Comparison of ENCODE assay signal across 18 cellular contexts in genomic region chr2:38095655-38095995, GRCh38. TPM values are rescaled to one million over a fixed set of nuclear protein-coding genes. Genes with fewer than 3 reads are reported as not detected.
DNase-seq lines count a peak whose midpoint lies in the region; FAIRE-seq and TF ChIP-seq lines count a peak whose summit lies in the region.
"Had no signal": no experiment of that assay in that cellular context is flagged by ENCODE, and none has a peak within 500 bp of the region (broad histone marks: within the 10 kb centered on the region; RNA-seq: fewer than 3 reads in every experiment).

No MANE protein-coding gene starts in this region.

- H3K27me3 Mint-ChIP-seq in HFFc6 (ENCODE audit: insufficient read depth), result peaks cover 54% of the 10 kb centered on the region

- H3K27ac ChIP-seq in RWPE1 (peak overlapping the region; percentile 90), esophagus squamous epithelium (peak overlapping the region; percentile 32 to 84 (median 72)), spleen (peak overlapping the region in 5 of 8 donors; percentile 27 to 69 (median 50))
- H3K27ac ChIP-seq: 22Rv1, right lobe of liver had no signal

- H3K4me3 ChIP-seq in esophagus squamous epithelium, result no peak overlapping the region
- H3K4me3 ChIP-seq in spleen, result peak overlapping the region in 1 of 8 donors; percentile 5
- H3K4me3 ChIP-seq: MG63, right lobe of liver had no signal

- POLR2A ChIA-PET in RWPE1 (lab: Yijun Ruan, JAX; ENCODE audit: low non-redundant PET), result interaction anchor here (1.8 kb wide), 1 partner anchor 19 kb away, joined by 7 read pairs; the partner anchor contains the start of gene CYP1B1

- H3K9me3 ChIP-seq in esophagus squamous epithelium (no peaks in the 10 kb centered on the region), spleen (no peaks in the 10 kb centered on the region)
- H3K9me3 ChIP-seq: MG63, right lobe of liver had no signal

- no peak overlapping the region for H3K27ac Mint-ChIP-seq in HFFc6
- H3K27ac Mint-ChIP-seq: activated T-cell treated with anti-CD3 and anti-CD28 coated beads, Interleukin-2, amount 50 U/mL, for 72 hours; CD4-positive, alpha-beta memory T cell had no signal

- H3K36me3 Mint-ChIP-seq in HFFc6 (ENCODE audit: low read depth), result no peaks in the 10 kb centered on the region
- H3K36me3 Mint-ChIP-seq: CD4-positive, alpha-beta memory T cell had no signal

- intact Hi-C loops in esophagus squamous epithelium (cut with DNase I) (no loop called here), spleen (cut with DNase I; ENCODE audit: low total_unique reads) (no loop called here)

- H3K36me3 ChIP-seq in esophagus squamous epithelium, result no peaks in the 10 kb centered on the region
- H3K36me3 ChIP-seq in spleen, result no peaks in the 10 kb centered on the region
- H3K36me3 ChIP-seq: MG63, right lobe of liver had no signal

- TF ChIP-seq POLR2A in esophagus squamous epithelium (IDR thresholded peaks at IDR 0.05), result no peak
- no peak for TF ChIP-seq POLR2A in spleen (IDR thresholded peaks at IDR 0.05)
- TF ChIP-seq POLR2A in GM12891 (IDR thresholded peaks at IDR 0.05; ENCODE audit: low read depth, low read length), result no peak

- H3K27me3 ChIP-seq in esophagus squamous epithelium, result peaks cover 0 to 10% (median 0%) of the 10 kb centered on the region in 4 donors
- peaks cover 0 to 58% (median 3%) of the 10 kb centered on the region in 7 donors for H3K27me3 ChIP-seq in spleen (replicated peaks in 1 of 7)
- H3K27me3 ChIP-seq: MG63, right lobe of liver had no signal

- no peak overlapping the region for H3K4me3 Mint-ChIP-seq in HFFc6
- H3K4me3 Mint-ChIP-seq: CD4-positive, alpha-beta memory T cell had no signal

- H3K4me1 ChIP-seq in esophagus squamous epithelium, result peaks cover 31 to 83% (median 70%) of the 10 kb centered on the region in 3 donors
- peaks cover 16 to 62% (median 33%) of the 10 kb centered on the region in 6 donors for H3K4me1 ChIP-seq in spleen

- no peak for TF ChIP-seq CTCF in RWPE1 (conservative IDR thresholded peaks at IDR 0.05; ENCODE audit: low read depth)
- TF ChIP-seq CTCF in esophagus squamous epithelium (IDR thresholded peaks at IDR 0.05), result no peak
- TF ChIP-seq CTCF in spleen (IDR thresholded peaks at IDR 0.05 in 8 of 11, conservative IDR thresholded peaks at IDR 0.05 in 3 of 11), result no peak
- no peak for TF ChIP-seq CTCF in HFFc6 (IDR thresholded peaks at IDR 0.05)

- FAIRE-seq in GM12891 (lab: Jason Lieb, UNC), result no peak

- CTCF ChIA-PET in RWPE1 (lab: Yijun Ruan, JAX), result interaction anchor here (1.0 to 1.5 kb wide), 2 partner anchors 19 to 20 kb away, joined by 6 to 8 read pairs; partner anchors contain the start of gene CYP1B1

- DNase-seq in DMS 273 (lab: John Stamatoyannopoulos, UW; ENCODE audit: unreplicated experiment) (peak; percentile 26), DMS 273 treated with DMSO at 0.1 percent for 48 hours (lab: John Stamatoyannopoulos, UW) (no peak), RWPE1 (ENCODE audit: low spot score) (no peak), esophagus squamous epithelium (lab: John Stamatoyannopoulos, UW) (no peak), spleen (no peak), HFFc6 (no peak), NCI-H2107 (lab: John Stamatoyannopoulos, UW) (no peak), GM12891 (ENCODE audit: insufficient read length, low spot score) (no peak)
- DNase-seq: activated CD4-positive, alpha-beta T cell treated with anti-CD3 and anti-CD28 coated beads for 48 hours; activated T-cell treated with anti-CD3 and anti-CD28 coated beads, Interleukin-2, amount 50 U/mL, for 72 hours; CD4-positive, alpha-beta memory T cell; HCEC 1CT; naive thymus-derived CD4-positive, alpha-beta T cell; NCI-H2081 treated with DMSO at 0.1 percent for 48 hours; right lobe of liver had no signal

- no peaks in the 10 kb centered on the region for H3K9me3 Mint-ChIP-seq in HFFc6
- H3K9me3 Mint-ChIP-seq: activated T-cell treated with anti-CD3 and anti-CD28 coated beads, Interleukin-2, amount 50 U/mL, for 72 hours; CD4-positive, alpha-beta memory T cell; naive thymus-derived CD4-positive, alpha-beta T cell; T-helper 1 cell treated with Interleukin-12 subunit alpha and Interleukin-12 subunit beta and Interleukin-4 antibody, amounts not matched to agents 30 μg/mL and 1 μg/mL, for 36 hours had no signal

- H3K4me1 Mint-ChIP-seq in HFFc6 (ENCODE audit: low read depth), result peaks cover 7% of the 10 kb centered on the region; the same call in 1 of the 2 replicates

- WGBS in esophagus squamous epithelium, 2 donors, result 73 to 80% methylated on average over 4 to 5 of the region's 5 CpGs
- 66 to 81% (median 73%) methylated on average over 5 of the region's 5 CpGs for WGBS in spleen, 5 donors

TF ChIP-seq in GM12891, 5 proteins besides CTCF, POLR2A, EP300 and RAD21:
- TF ChIP-seq SPI1 (IDR thresholded peaks at IDR 0.05; ENCODE audit: low read depth, low read length), result no peak
- TF ChIP-seq PAX5 (IDR thresholded peaks at IDR 0.05; ENCODE audit: insufficient read depth, low read length, severe bottlenecking), result no peak
- no peak for TF ChIP-seq POU2F2 (IDR thresholded peaks at IDR 0.05; ENCODE audit: low read depth, low read length)
- no peak for TF ChIP-seq TAF1 (IDR thresholded peaks at IDR 0.05; ENCODE audit: low read depth, low read length)
- TF ChIP-seq POLR2AphosphoS5 (IDR thresholded peaks at IDR 0.05; ENCODE audit: low read depth, low read length), result no peak

RNA-seq across cellular contexts. Expression of gene CYP1B1, which starts 19.7 kb away (rescaled TPM):
- 10 to 100 TPM in 2 of 4 donors, 1 to 10 TPM in 2; 1.0 to 20.6 (median 12.8) TPM for total RNA-seq in esophagus squamous epithelium
- 100 to 1,000 TPM in 2 of 7 donors, 10 to 100 TPM in 5; 50.4 to 121 (median 73.6) TPM for total RNA-seq in spleen
- polyA plus RNA-seq in spleen, result 10 to 100 TPM; 17.7 to 26.4 (median 22.6) TPM
- total RNA-seq in HFFc6 (2021; fragmentation: NEBNext Ultra II Directional; extraction: Animal tissue kit (Norgen Biotek cat#: 25700)), result under 1 TPM in 1 of 6 experiments, not detected in 5; 0.17 TPM
- 21.9 TPM for polyA plus RNA-seq in GM12891 (2012; ENCODE audit: low read depth, missing spikeins)
